ENCODE assay signal across 18 cellular contexts in genomic region chrX:102849396-102849795, GRCh38.
A peak's percentile ranks its signal among the peaks of the same experiment; 100 is the strongest.
DNase-seq lines count a peak whose midpoint lies in the region; ATAC-seq, FAIRE-seq and TF ChIP-seq lines count a peak whose summit lies in the region.
"Had no signal": no experiment of that assay in that cellular context is flagged by ENCODE, and none has a peak within 500 bp of the region (broad histone marks: within the 10 kb centered on the region; RNA-seq: fewer than 3 reads in every experiment).

No MANE protein-coding gene starts in this region.

- FAIRE-seq in A549 (lab: Jason Lieb, UNC), result peak; percentile 63
- FAIRE-seq: D721Med had no signal

- no peaks in the 10 kb centered on the region for H3K4me1 ChIP-seq in A549
- H3K4me1 ChIP-seq: BE2C had no signal

- POLR2A ChIA-PET in A549 (lab: Yijun Ruan, JAX), result no interaction called here

- ATAC-seq in A549 (no peak), GM18511 (IDR thresholded peaks at IDR 0.05; ENCODE audit: unreplicated experiment) (no peak)
- ATAC-seq: GM23338 had no signal

- CTCF ChIA-PET in A549 (lab: Yijun Ruan, JAX), result no interaction called here

- TF ChIP-seq POLR2A in A549 (IDR thresholded peaks at IDR 0.05; ENCODE audit: low read length), result no peak

- H3K27ac ChIP-seq in A549, result no peak overlapping the region
- H3K27ac ChIP-seq: C4-2B had no signal

- H3K9me3 ChIP-seq in A549, result no peaks in the 10 kb centered on the region
- H3K9me3 ChIP-seq: BE2C had no signal

- H3K4me3 ChIP-seq in A549, result no peak overlapping the region
- H3K4me3 ChIP-seq: GM23338 had no signal

- H3K4me2 ChIP-seq in A549, result no peak overlapping the region
- H3K4me2 ChIP-seq: GM23338 had no signal

- no peak for TF ChIP-seq CTCF in A549 (IDR thresholded peaks at IDR 0.05)

- 100% methylated on average over 1 of the region's 1 CpG for WGBS in A549 (ENCODE audit: missing lambda C conversion rate)

- no peak for TF ChIP-seq RAD21 in A549 (conservative IDR thresholded peaks at IDR 0.05 in 1 of 2, IDR thresholded peaks at IDR 0.05 in 1 of 2)

- DNase-seq in A549 (ENCODE audit: low read depth in 1 of 2, low spot score in 1 of 2) (no peak), astrocyte of the hippocampus (ENCODE audit: low read depth, low spot score) (peak; percentile 48), kidney glomerular epithelial cell (lab: John Stamatoyannopoulos, UW) (peak; percentile 46), renal cortical epithelial cell (ENCODE audit: low read depth) (peak; percentile 83), NAMALWA (ENCODE audit: low spot score) (no peak), superior temporal gyrus (ENCODE audit: extremely low spot score) (no peak)
- DNase-seq: 8988T; BE2C; CD4-positive, alpha-beta memory T cell; COR-L47; DND-41; GDM1; H7; IMR-90 had no signal

- no peak for TF ChIP-seq EP300 in A549 (IDR thresholded peaks at IDR 0.05)

TF ChIP-seq in A549, 52 proteins besides CTCF, POLR2A, EP300 and RAD21:
- TF ChIP-seq FOXS1 (CRISPR knock-in tag; IDR thresholded peaks at IDR 0.05) (no peak), E2F6 (IDR thresholded peaks at IDR 0.05; ENCODE audit: borderline replicate concordance, low read depth) (no peak), BHLHE40 (IDR thresholded peaks at IDR 0.05; ENCODE audit: low read depth, low read length) (no peak), REST (IDR thresholded peaks at IDR 0.05) (no peak), HOXB5 (CRISPR knock-in tag; IDR thresholded peaks at IDR 0.05) (no peak), EHMT2 (IDR thresholded peaks at IDR 0.05; ENCODE audit: low read depth) (no peak), HES2 (IDR thresholded peaks at IDR 0.05) (no peak), CBX2 (IDR thresholded peaks at IDR 0.05; ENCODE audit: borderline replicate concordance, low read depth) (no peak), SREBF2 (IDR thresholded peaks at IDR 0.05) (no peak), HOXB13 (CRISPR knock-in tag; IDR thresholded peaks at IDR 0.05; ENCODE audit: low read depth) (no peak)

Comparison
In these comparisons a context has a peak if more than half of its experiments do, and no peak if none do; other contexts are left out.
1. DNase-seq: peak in astrocyte of the hippocampus (single experiment), kidney glomerular epithelial cell (single experiment) and renal cortical epithelial cell (single experiment); none in A549 (0 of 2), NAMALWA (single experiment) and superior temporal gyrus (single experiment).